ENCODE assay signal across 1 cellular context in the genomic region with DNA sequence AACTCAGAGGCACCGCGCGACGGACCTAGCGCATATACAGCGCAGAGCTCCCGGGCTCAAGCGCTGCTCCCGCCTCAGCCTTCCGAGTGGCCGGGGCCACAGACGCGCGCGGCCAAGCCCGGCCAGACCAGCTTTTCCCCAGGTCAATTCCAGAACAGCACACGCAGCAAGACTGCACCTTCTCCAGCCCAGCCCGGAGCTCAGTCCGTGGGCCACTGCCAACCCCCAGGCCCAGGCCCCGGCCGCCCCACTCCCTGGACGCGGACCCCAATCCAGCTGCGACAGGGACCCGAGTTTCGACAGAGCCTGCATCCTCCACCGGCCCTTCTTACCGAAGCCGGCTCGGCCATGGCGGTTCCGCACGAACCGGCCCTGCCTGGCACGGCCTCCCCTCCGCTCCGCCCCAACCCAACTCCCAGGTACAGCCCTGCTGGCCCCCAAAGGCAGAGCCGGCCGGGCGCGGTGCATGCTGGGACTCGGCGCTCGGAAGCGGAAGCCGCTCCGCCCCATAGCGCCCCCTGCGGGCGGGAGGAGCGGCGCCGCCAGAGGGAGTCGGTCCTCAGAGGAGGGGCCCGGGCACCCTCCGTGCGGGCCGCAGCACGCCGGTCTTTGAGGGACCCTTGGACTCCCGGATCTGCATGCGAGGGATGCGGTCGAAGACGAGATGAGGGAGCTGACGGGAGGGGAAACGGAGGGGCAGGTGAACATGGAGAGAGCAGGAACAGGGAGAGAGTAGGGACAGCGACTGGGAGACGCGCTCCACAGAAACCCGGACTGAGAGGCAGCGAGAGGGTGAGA.
TF ChIP-seq lines count a peak whose summit lies in the region.

A gene with protein sequence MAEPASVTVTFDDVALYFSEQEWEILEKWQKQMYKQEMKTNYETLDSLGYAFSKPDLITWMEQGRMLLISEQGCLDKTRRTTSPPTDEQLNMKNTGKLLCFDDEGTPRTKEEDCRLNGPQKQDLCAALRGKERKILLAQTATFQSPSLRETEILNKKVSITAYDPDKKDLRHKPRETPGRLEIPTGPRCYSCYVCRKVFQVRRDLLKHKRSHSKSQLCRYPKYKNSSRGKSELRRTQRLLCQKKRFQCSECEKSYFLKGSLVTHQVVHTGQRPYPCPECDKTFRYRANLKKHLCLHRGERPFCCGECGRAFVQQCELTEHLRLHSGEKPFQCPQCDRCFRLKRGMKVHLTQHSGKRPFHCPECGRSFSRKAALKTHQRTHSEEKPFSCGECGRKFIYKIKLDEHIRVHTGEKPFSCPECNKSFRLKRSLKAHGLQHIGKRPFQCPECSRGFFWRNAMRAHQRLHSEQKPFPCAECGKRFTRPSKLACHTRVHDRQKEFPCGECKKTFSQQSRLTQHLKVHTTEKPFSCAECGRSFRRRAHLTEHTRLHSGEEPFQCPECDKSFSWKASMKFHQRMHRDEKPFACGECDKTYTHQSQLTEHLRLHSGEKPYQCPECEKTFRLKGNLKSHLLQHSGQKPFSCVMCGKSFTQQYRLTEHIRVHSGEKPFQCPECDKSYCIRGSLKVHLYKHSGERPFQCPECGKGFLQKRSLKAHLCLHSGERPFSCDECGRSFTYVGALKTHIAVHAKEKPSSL (minus strand): TSS at position 461 of the 798 bp plus-strand sequence. CDS start 111 bp downstream, at position 350.

TF ChIP-seq in H1, 55 proteins besides CTCF, POLR2A, EP300 and RAD21 (continues in another document):
- TF ChIP-seq TCF12 (IDR thresholded peaks at IDR 0.05; ENCODE audit: low read depth, low read length) (0 out of 2 replicates have a peak, but pooled peaks have one; percentile 34), SIRT6 (IDR thresholded peaks at IDR 0.05; ENCODE audit: low read length) (no peak), NANOG (IDR thresholded peaks at IDR 0.05; ENCODE audit: insufficient read depth, low read depth, low read length, poor library complexity, severe bottlenecking) (no peak), FOSL1 (IDR thresholded peaks at IDR 0.05; ENCODE audit: insufficient read depth, low read depth, low read length) (no peak), BCL11A (IDR thresholded peaks at IDR 0.05; ENCODE audit: low read depth in 2 of 2, low read length in 2 of 2) (no peak), CTBP2 (IDR thresholded peaks at IDR 0.05; ENCODE audit: borderline replicate concordance, insufficient read depth, insufficient read length, low read length) (no peak), RBBP5 (IDR thresholded peaks at IDR 0.05; ENCODE audit: borderline replicate concordance, low read depth, low read length) (peak; percentile 16; the same call in 1 of the 2 replicates), SRF (IDR thresholded peaks at IDR 0.05; ENCODE audit: low read depth, low read length) (no peak), EGR1 (IDR thresholded peaks at IDR 0.05; ENCODE audit: borderline replicate concordance, low read depth, low read length) (no peak), TAF7 (optimal IDR thresholded peaks at IDR 0.05; ENCODE audit: borderline replicate concordance, low read depth, low read length) (peak; percentile 97), SP2 (IDR thresholded peaks at IDR 0.05; ENCODE audit: low read length) (no peak), ZNF274 (IDR thresholded peaks at IDR 0.05; ENCODE audit: borderline replicate concordance, extremely low read depth, low read length) (no peak), TEAD4 (IDR thresholded peaks at IDR 0.05; ENCODE audit: low read depth, low read length) (0 out of 2 replicates have a peak, but pooled peaks have one; percentile 1), CREB1 (IDR thresholded peaks at IDR 0.05) (peak; percentile 43; the same call in 1 of the 2 replicates), HDAC6 (IDR thresholded peaks at IDR 0.05; ENCODE audit: low read depth, low read length) (no peak), RFX5 (IDR thresholded peaks at IDR 0.05; ENCODE audit: borderline replicate concordance, low read depth, low read length) (no peak), SP1 (IDR thresholded peaks at IDR 0.05; ENCODE audit: low read depth, low read length) (no peak), CHD2 (IDR thresholded peaks at IDR 0.05; ENCODE audit: low read length) (no peak), JUND (IDR thresholded peaks at IDR 0.05; ENCODE audit: low read length) (no peak), KDM5A (IDR thresholded peaks at IDR 0.05; ENCODE audit: low read length) (no peak), CBX5 (IDR thresholded peaks at IDR 0.05; ENCODE audit: low read depth, low read length) (no peak), GTF2F1 (IDR thresholded peaks at IDR 0.05; ENCODE audit: borderline replicate concordance, low read depth, low read length) (peak; percentile 80), TAF1 (IDR thresholded peaks at IDR 0.05; ENCODE audit: low read depth, low read length) (peak; percentile 97), NRF1 (IDR thresholded peaks at IDR 0.05; ENCODE audit: low read depth, low read length) (no peak), SUZ12 (IDR thresholded peaks at IDR 0.05; ENCODE audit: low read length) (no peak), BRCA1 (IDR thresholded peaks at IDR 0.05; ENCODE audit: low read depth, low read length) (no peak), KDM1A (IDR thresholded peaks at IDR 0.05; ENCODE audit: borderline replicate concordance, low read length) (no peak), BACH1 (IDR thresholded peaks at IDR 0.05; ENCODE audit: low read length) (no peak; the same call in 1 of the 2 replicates), SIX5 (IDR thresholded peaks at IDR 0.05; ENCODE audit: low read depth, low read length) (no peak), POU5F1 (IDR thresholded peaks at IDR 0.05; ENCODE audit: low read depth, low read length) (no peak), HDAC2 (IDR thresholded peaks at IDR 0.05; ENCODE audit: borderline replicate concordance in 1 of 2, low read depth in 2 of 2, low read length in 2 of 2) (peak in 1 of 2 experiments; percentile 66; a peak in 1 of 4 replicates), CBX8 (IDR thresholded peaks at IDR 0.05; ENCODE audit: borderline replicate concordance, low read depth, low read length) (no peak), EZH2 (IDR thresholded peaks at IDR 0.05; ENCODE audit: low read depth, low read length, severe bottlenecking) (no peak), JUN (IDR thresholded peaks at IDR 0.05; ENCODE audit: low read depth, low read length) (no peak), RXRA (IDR thresholded peaks at IDR 0.05; ENCODE audit: insufficient read depth, low read depth, low read length) (no peak), MAFK (IDR thresholded peaks at IDR 0.05; ENCODE audit: low read depth, low read length) (no peak), CEBPB (IDR thresholded peaks at IDR 0.05; ENCODE audit: low read depth, low read length) (no peak), CHD1 (IDR thresholded peaks at IDR 0.05; ENCODE audit: low read depth, low read length) (0 out of 2 replicates have a peak, but pooled peaks have one; percentile 22), ASH2L (IDR thresholded peaks at IDR 0.05; ENCODE audit: low read length) (peak; percentile 90), RNF2 (IDR thresholded peaks at IDR 0.05; ENCODE audit: borderline replicate concordance, low read depth, low read length, missing control alignments, poor library complexity, severe bottlenecking) (no peak)
- TF ChIP-seq, protein P1, sequence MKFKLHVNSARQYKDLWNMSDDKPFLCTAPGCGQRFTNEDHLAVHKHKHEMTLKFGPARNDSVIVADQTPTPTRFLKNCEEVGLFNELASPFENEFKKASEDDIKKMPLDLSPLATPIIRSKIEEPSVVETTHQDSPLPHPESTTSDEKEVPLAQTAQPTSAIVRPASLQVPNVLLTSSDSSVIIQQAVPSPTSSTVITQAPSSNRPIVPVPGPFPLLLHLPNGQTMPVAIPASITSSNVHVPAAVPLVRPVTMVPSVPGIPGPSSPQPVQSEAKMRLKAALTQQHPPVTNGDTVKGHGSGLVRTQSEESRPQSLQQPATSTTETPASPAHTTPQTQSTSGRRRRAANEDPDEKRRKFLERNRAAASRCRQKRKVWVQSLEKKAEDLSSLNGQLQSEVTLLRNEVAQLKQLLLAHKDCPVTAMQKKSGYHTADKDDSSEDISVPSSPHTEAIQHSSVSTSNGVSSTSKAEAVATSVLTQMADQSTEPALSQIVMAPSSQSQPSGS (IDR thresholded peaks at IDR 0.05; ENCODE audit: low read length): no peak; the same call in 1 of the 2 replicates
- TF ChIP-seq, protein P2, sequence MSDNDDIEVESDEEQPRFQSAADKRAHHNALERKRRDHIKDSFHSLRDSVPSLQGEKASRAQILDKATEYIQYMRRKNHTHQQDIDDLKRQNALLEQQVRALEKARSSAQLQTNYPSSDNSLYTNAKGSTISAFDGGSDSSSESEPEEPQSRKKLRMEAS (IDR thresholded peaks at IDR 0.05): peak; percentile 85
- TF ChIP-seq, protein P3, sequence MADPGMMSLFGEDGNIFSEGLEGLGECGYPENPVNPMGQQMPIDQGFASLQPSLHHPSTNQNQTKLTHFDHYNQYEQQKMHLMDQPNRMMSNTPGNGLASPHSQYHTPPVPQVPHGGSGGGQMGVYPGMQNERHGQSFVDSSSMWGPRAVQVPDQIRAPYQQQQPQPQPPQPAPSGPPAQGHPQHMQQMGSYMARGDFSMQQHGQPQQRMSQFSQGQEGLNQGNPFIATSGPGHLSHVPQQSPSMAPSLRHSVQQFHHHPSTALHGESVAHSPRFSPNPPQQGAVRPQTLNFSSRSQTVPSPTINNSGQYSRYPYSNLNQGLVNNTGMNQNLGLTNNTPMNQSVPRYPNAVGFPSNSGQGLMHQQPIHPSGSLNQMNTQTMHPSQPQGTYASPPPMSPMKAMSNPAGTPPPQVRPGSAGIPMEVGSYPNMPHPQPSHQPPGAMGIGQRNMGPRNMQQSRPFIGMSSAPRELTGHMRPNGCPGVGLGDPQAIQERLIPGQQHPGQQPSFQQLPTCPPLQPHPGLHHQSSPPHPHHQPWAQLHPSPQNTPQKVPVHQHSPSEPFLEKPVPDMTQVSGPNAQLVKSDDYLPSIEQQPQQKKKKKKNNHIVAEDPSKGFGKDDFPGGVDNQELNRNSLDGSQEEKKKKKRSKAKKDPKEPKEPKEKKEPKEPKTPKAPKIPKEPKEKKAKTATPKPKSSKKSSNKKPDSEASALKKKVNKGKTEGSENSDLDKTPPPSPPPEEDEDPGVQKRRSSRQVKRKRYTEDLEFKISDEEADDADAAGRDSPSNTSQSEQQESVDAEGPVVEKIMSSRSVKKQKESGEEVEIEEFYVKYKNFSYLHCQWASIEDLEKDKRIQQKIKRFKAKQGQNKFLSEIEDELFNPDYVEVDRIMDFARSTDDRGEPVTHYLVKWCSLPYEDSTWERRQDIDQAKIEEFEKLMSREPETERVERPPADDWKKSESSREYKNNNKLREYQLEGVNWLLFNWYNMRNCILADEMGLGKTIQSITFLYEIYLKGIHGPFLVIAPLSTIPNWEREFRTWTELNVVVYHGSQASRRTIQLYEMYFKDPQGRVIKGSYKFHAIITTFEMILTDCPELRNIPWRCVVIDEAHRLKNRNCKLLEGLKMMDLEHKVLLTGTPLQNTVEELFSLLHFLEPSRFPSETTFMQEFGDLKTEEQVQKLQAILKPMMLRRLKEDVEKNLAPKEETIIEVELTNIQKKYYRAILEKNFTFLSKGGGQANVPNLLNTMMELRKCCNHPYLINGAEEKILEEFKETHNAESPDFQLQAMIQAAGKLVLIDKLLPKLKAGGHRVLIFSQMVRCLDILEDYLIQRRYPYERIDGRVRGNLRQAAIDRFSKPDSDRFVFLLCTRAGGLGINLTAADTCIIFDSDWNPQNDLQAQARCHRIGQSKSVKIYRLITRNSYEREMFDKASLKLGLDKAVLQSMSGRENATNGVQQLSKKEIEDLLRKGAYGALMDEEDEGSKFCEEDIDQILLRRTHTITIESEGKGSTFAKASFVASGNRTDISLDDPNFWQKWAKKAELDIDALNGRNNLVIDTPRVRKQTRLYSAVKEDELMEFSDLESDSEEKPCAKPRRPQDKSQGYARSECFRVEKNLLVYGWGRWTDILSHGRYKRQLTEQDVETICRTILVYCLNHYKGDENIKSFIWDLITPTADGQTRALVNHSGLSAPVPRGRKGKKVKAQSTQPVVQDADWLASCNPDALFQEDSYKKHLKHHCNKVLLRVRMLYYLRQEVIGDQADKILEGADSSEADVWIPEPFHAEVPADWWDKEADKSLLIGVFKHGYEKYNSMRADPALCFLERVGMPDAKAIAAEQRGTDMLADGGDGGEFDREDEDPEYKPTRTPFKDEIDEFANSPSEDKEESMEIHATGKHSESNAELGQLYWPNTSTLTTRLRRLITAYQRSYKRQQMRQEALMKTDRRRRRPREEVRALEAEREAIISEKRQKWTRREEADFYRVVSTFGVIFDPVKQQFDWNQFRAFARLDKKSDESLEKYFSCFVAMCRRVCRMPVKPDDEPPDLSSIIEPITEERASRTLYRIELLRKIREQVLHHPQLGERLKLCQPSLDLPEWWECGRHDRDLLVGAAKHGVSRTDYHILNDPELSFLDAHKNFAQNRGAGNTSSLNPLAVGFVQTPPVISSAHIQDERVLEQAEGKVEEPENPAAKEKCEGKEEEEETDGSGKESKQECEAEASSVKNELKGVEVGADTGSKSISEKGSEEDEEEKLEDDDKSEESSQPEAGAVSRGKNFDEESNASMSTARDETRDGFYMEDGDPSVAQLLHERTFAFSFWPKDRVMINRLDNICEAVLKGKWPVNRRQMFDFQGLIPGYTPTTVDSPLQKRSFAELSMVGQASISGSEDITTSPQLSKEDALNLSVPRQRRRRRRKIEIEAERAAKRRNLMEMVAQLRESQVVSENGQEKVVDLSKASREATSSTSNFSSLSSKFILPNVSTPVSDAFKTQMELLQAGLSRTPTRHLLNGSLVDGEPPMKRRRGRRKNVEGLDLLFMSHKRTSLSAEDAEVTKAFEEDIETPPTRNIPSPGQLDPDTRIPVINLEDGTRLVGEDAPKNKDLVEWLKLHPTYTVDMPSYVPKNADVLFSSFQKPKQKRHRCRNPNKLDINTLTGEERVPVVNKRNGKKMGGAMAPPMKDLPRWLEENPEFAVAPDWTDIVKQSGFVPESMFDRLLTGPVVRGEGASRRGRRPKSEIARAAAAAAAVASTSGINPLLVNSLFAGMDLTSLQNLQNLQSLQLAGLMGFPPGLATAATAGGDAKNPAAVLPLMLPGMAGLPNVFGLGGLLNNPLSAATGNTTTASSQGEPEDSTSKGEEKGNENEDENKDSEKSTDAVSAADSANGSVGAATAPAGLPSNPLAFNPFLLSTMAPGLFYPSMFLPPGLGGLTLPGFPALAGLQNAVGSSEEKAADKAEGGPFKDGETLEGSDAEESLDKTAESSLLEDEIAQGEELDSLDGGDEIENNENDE (IDR thresholded peaks at IDR 0.05; ENCODE audit: insufficient replicate concordance, low read length): no peak
- TF ChIP-seq, protein P4, sequence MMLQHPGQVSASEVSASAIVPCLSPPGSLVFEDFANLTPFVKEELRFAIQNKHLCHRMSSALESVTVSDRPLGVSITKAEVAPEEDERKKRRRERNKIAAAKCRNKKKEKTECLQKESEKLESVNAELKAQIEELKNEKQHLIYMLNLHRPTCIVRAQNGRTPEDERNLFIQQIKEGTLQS (IDR thresholded peaks at IDR 0.05; ENCODE audit: insufficient read depth, low read depth, low read length): peak; percentile 46
- TF ChIP-seq, protein P5, sequence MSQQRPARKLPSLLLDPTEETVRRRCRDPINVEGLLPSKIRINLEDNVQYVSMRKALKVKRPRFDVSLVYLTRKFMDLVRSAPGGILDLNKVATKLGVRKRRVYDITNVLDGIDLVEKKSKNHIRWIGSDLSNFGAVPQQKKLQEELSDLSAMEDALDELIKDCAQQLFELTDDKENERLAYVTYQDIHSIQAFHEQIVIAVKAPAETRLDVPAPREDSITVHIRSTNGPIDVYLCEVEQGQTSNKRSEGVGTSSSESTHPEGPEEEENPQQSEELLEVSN (IDR thresholded peaks at IDR 0.05): peak; percentile 74; the same call in 1 of the 2 replicates
- TF ChIP-seq, protein P6, sequence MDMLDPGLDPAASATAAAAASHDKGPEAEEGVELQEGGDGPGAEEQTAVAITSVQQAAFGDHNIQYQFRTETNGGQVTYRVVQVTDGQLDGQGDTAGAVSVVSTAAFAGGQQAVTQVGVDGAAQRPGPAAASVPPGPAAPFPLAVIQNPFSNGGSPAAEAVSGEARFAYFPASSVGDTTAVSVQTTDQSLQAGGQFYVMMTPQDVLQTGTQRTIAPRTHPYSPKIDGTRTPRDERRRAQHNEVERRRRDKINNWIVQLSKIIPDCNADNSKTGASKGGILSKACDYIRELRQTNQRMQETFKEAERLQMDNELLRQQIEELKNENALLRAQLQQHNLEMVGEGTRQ (IDR thresholded peaks at IDR 0.05; ENCODE audit: low read length): no peak
